In the genomic region with DNA sequence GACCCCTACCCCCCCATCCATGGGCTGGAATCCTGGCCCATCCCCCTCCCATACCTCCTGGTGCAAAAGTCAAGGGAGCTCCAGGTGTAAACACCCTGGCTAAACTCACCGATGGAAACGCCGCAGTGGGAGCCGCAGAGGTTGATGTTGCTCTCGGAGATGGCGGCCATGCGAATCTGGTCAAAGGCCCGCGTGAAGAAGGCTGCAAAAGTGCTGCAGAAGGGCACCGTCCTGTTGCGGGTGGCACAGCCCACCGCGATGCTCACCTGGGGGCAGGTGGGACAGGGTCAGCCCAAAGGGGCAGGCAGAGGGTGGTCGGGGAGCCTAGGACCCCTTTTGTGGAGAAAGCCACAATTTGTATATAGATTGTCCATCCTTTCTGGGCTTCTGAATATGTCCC, we compare ENCODE assay signal across 20 cellular contexts. TPM values are rescaled to one million over a fixed set of nuclear protein-coding genes. Genes with fewer than 3 reads are reported as not detected.
A peak's percentile ranks its signal among the peaks of the same experiment; 100 is the strongest.
DNase-seq lines count a peak whose midpoint lies in the region; ATAC-seq and TF ChIP-seq lines count a peak whose summit lies in the region.
"Had no signal": no experiment of that assay in that cellular context is flagged by ENCODE, and none has a peak within 500 bp of the region (broad histone marks: within the 10 kb centered on the region; RNA-seq: fewer than 3 reads in every experiment).

No MANE protein-coding gene starts in this region.

- no peak overlapping the region for H3K4me3 Mint-ChIP-seq in activated naive CD8-positive, alpha-beta T cell treated with anti-CD3 and anti-CD28 coated beads for 36 hours
- H3K4me3 Mint-ChIP-seq in neural progenitor cell = no peak overlapping the region
- H3K4me3 Mint-ChIP-seq: CD4-positive, alpha-beta memory T cell had no signal

- H3K36me3 Mint-ChIP-seq in activated naive CD8-positive, alpha-beta T cell treated with anti-CD3 and anti-CD28 coated beads for 36 hours = peaks cover 17% of the 10 kb centered on the region
- peaks cover 12% of the 10 kb centered on the region for H3K36me3 Mint-ChIP-seq in neural progenitor cell

- POLR2A ChIA-PET in SK-N-SH (lab: Yijun Ruan, JAX) (no interaction called here), AG04450 (lab: Yijun Ruan, JAX) (no interaction called here)

- H3K4me2 ChIP-seq in SK-N-SH (no peak overlapping the region), neural progenitor cell (no peak overlapping the region)

- TF ChIP-seq RAD21 in SK-N-SH (IDR thresholded peaks at IDR 0.05; ENCODE audit: low read length) = no peak

- H3K9me3 Mint-ChIP-seq in activated naive CD8-positive, alpha-beta T cell treated with anti-CD3 and anti-CD28 coated beads for 36 hours = no peaks in the 10 kb centered on the region
- H3K9me3 Mint-ChIP-seq in neural progenitor cell = no peaks in the 10 kb centered on the region
- H3K9me3 Mint-ChIP-seq: CD4-positive, alpha-beta memory T cell had no signal

- H3K4me3 ChIP-seq in SK-N-SH (ENCODE audit: low read depth in 2 of 2, low read length in 1 of 2) = no peak overlapping the region
- no peak overlapping the region for H3K4me3 ChIP-seq in AG04450 (ENCODE audit: low read depth, low read length)
- no peak overlapping the region for H3K4me3 ChIP-seq in neural progenitor cell
- H3K4me3 ChIP-seq: GM23248 had no signal

- TF ChIP-seq CTCF in SK-N-SH (IDR thresholded peaks at IDR 0.05) = no peak
- TF ChIP-seq CTCF in AG04450 (IDR thresholded peaks at IDR 0.05; ENCODE audit: low read depth, low read length) = no peak
- no peak for TF ChIP-seq CTCF in neural progenitor cell (IDR thresholded peaks at IDR 0.05)

- peaks cover 13% of the 10 kb centered on the region; the same call in 1 of the 2 replicates for H3K79me2 ChIP-seq in SK-N-SH (ENCODE audit: insufficient read depth)
- H3K79me2 ChIP-seq in neural progenitor cell (ENCODE audit: low read depth) = no peaks in the 10 kb centered on the region

- no peaks in the 10 kb centered on the region for H3K9me2 ChIP-seq in SK-N-SH

- H3K4me1 ChIP-seq in SK-N-SH (ENCODE audit: control insufficient read depth in 1 of 2, insufficient read depth in 2 of 2, low read depth in 1 of 2, low read length in 1 of 2) = no peaks in the 10 kb centered on the region
- no peaks in the 10 kb centered on the region for H3K4me1 ChIP-seq in neural progenitor cell
- H3K4me1 ChIP-seq: BE2C had no signal

- H3K4me1 Mint-ChIP-seq in activated naive CD8-positive, alpha-beta T cell treated with anti-CD3 and anti-CD28 coated beads for 36 hours = no peaks in the 10 kb centered on the region
- peaks cover 2% of the 10 kb centered on the region for H3K4me1 Mint-ChIP-seq in neural progenitor cell

- H3K9me3 ChIP-seq in SK-N-SH (no peaks in the 10 kb centered on the region), AG04450 (ENCODE audit: control insufficient read depth, insufficient read depth, low read length) (no peaks in the 10 kb centered on the region), neural progenitor cell (ENCODE audit: low read depth) (no peaks in the 10 kb centered on the region)
- H3K9me3 ChIP-seq: BE2C had no signal

- 98% methylated on average over 9 of the region's 14 CpGs for WGBS in SK-N-SH (ENCODE audit: low lambda C conversion rate)

- H3K9ac ChIP-seq in SK-N-SH (no peak overlapping the region), neural progenitor cell (no peak overlapping the region)
- H3K9ac ChIP-seq: GM23248 had no signal

- TF ChIP-seq EP300 in SK-N-SH (IDR thresholded peaks at IDR 0.05; ENCODE audit: borderline replicate concordance in 1 of 2, low read depth in 1 of 2, low read length in 1 of 2) = no peak

- no peak for ATAC-seq in SK-N-SH treated with all-trans-retinoic acid at 6 μM for 48 hours

- DNase-seq in SK-N-SH (peak; percentile 6), AG04450 (ENCODE audit: low read depth, low spot score) (no peak), neural progenitor cell (ENCODE audit: low spot score) (no peak), substantia nigra (lab: John Stamatoyannopoulos, UW) (no peak), mucosa of gallbladder (ENCODE audit: low spot score) (no peak), SHP77 treated with DMSO at 0.1 percent for 48 hours (lab: John Stamatoyannopoulos, UW) (no peak)
- no peak for DNase-seq in activated naive CD8-positive, alpha-beta T cell treated with anti-CD3 and anti-CD28 coated beads for 36 hours
- DNase-seq: BE2C; Calu3; CD4-positive, alpha-beta memory T cell; GM23248; KBM-7; NCI-H1436 treated with DMSO at 0.1 percent for 48 hours; NCI-H2029 treated with DMSO at 0.1 percent for 48 hours; NCI-H2171 treated with DMSO at 0.1 percent for 48 hours; NCI-H446 treated with DMSO at 0.1 percent for 48 hours; NCI-H748 treated with DMSO at 0.1 percent for 48 hours; RPMI8226 had no signal

- H4K20me1 ChIP-seq in SK-N-SH (ENCODE audit: insufficient read depth) = no peaks in the 10 kb centered on the region
- H4K20me1 ChIP-seq in neural progenitor cell (ENCODE audit: low read depth) = peaks cover 7% of the 10 kb centered on the region

- no peaks in the 10 kb centered on the region for H3K27me3 Mint-ChIP-seq in activated naive CD8-positive, alpha-beta T cell treated with anti-CD3 and anti-CD28 coated beads for 36 hours
- H3K27me3 Mint-ChIP-seq in neural progenitor cell (ENCODE audit: insufficient read depth, low read depth) = peaks cover 5% of the 10 kb centered on the region
- H3K27me3 Mint-ChIP-seq: CD4-positive, alpha-beta memory T cell had no signal

- H3K36me3 ChIP-seq in SK-N-SH (replicated peaks in 1 of 2; ENCODE audit: control insufficient read depth in 1 of 2, insufficient read depth in 2 of 2, low read length in 1 of 2) (peaks cover 57 to 99% of the 10 kb centered on the region in 2 experiments), neural progenitor cell (no peaks in the 10 kb centered on the region)

- no peak overlapping the region for H3K27ac ChIP-seq in SK-N-SH (ENCODE audit: low read depth in 2 of 2, low read length in 1 of 2)
- peak overlapping the region; percentile 11 for H3K27ac ChIP-seq in AG04450 (ENCODE audit: low read depth, low read length)
- H3K27ac ChIP-seq in neural progenitor cell = no peak overlapping the region
- H3K27ac ChIP-seq in substantia nigra (ENCODE audit: low read depth, low read length, poor library complexity, severe bottlenecking) = no peak overlapping the region
- H3K27ac ChIP-seq: 22Rv1, GM23248 had no signal

- CTCF ChIA-PET in SK-N-SH (lab: Yijun Ruan, JAX) = interaction anchor here (1.5 kb wide), 1 partner anchor 8 kb away, joined by 4 read pairs; no protein-coding TSS in a partner anchor
- CTCF ChIA-PET in AG04450 (lab: Charles Lee) = interaction anchor here (2.2 kb wide), 1 partner anchor 9 kb away, joined by 9 read pairs; no protein-coding TSS in a partner anchor

- peak overlapping the region; percentile 48 for H3K27ac Mint-ChIP-seq in activated naive CD8-positive, alpha-beta T cell treated with anti-CD3 and anti-CD28 coated beads for 36 hours
- peak overlapping the region; percentile 60 for H3K27ac Mint-ChIP-seq in neural progenitor cell

- H3F3A ChIP-seq in SK-N-SH (replicated peaks; ENCODE audit: insufficient read depth) = no peaks in the 10 kb centered on the region
- H3F3A ChIP-seq in neural progenitor cell (ENCODE audit: low read depth) = no peaks in the 10 kb centered on the region

- H3K27me3 ChIP-seq in SK-N-SH (ENCODE audit: insufficient read depth) (no peaks in the 10 kb centered on the region), AG04450 (ENCODE audit: control insufficient read depth, insufficient read depth, low read length) (no peaks in the 10 kb centered on the region), neural progenitor cell (no peaks in the 10 kb centered on the region)
- H3K27me3 ChIP-seq: BE2C had no signal

- H2AFZ ChIP-seq in SK-N-SH (ENCODE audit: low read depth) (no peak overlapping the region), neural progenitor cell (replicated peaks) (no peak overlapping the region)
- H2AFZ ChIP-seq: GM23248 had no signal

TF ChIP-seq in SK-N-SH, 30 proteins besides CTCF, POLR2A, EP300 and RAD21 (continues in another document):
- TF ChIP-seq NRF1 (IDR thresholded peaks at IDR 0.05; ENCODE audit: low read depth, low read length) = no peak
- TF ChIP-seq, protein P1, sequence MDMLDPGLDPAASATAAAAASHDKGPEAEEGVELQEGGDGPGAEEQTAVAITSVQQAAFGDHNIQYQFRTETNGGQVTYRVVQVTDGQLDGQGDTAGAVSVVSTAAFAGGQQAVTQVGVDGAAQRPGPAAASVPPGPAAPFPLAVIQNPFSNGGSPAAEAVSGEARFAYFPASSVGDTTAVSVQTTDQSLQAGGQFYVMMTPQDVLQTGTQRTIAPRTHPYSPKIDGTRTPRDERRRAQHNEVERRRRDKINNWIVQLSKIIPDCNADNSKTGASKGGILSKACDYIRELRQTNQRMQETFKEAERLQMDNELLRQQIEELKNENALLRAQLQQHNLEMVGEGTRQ (IDR thresholded peaks at IDR 0.05; ENCODE audit: borderline replicate concordance, low read depth, low read length) = no peak
- no peak for TF ChIP-seq YY1 (IDR thresholded peaks at IDR 0.05; ENCODE audit: low read depth)

TF ChIP-seq in SK-N-SH treated with all-trans-retinoic acid at 6 μM for 48 hours, 23 proteins besides CTCF, POLR2A, EP300 and RAD21 (continues in another document):
- TF ChIP-seq TCF4 (CRISPR knock-in tag; IDR thresholded peaks at IDR 0.05; ENCODE audit: borderline replicate concordance) (no peak), RARB (CRISPR knock-in tag; IDR thresholded peaks at IDR 0.05) (no peak), ZC3H10 (CRISPR knock-in tag; IDR thresholded peaks at IDR 0.05) (no peak), BACH2 (CRISPR knock-in tag; IDR thresholded peaks at IDR 0.05; ENCODE audit: borderline replicate concordance) (no peak), TOX (CRISPR knock-in tag; IDR thresholded peaks at IDR 0.05; ENCODE audit: borderline replicate concordance) (no peak)
- TF ChIP-seq, protein P2, sequence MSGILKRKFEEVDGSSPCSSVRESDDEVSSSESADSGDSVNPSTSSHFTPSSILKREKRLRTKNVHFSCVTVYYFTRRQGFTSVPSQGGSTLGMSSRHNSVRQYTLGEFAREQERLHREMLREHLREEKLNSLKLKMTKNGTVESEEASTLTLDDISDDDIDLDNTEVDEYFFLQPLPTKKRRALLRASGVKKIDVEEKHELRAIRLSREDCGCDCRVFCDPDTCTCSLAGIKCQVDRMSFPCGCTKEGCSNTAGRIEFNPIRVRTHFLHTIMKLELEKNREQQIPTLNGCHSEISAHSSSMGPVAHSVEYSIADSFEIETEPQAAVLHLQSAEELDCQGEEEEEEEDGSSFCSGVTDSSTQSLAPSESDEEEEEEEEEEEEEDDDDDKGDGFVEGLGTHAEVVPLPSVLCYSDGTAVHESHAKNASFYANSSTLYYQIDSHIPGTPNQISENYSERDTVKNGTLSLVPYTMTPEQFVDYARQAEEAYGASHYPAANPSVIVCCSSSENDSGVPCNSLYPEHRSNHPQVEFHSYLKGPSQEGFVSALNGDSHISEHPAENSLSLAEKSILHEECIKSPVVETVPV (CRISPR knock-in tag; IDR thresholded peaks at IDR 0.05) = no peak

RNA-seq across cellular contexts. Expression of a gene that starts 26.7 kb away (rescaled TPM):
- polyA plus RNA-seq in SK-N-SH (2012; rRNA removed) (119 and 144 TPM in 2 replicates), AG04450 (2011; rRNA removed) (220 and 319 TPM in 2 replicates)
- 70.5 and 99.2 TPM in 2 replicates for polyA plus RNA-seq in SK-N-SH (2012; cell fraction: cytosol; rRNA removed)
- 178 and 225 TPM in 2 replicates for polyA plus RNA-seq in SK-N-SH (2012; cell fraction: nucleus; rRNA removed)
- 238 and 315 TPM in 2 replicates for polyA minus RNA-seq in AG04450 (2011; rRNA and poly(A)+ RNA removed)
- 100 to 1,000 TPM; 285 to 287 TPM for total RNA-seq in activated naive CD8-positive, alpha-beta T cell treated with anti-CD3 and anti-CD28 coated beads for 36 hours
- total RNA-seq in neural progenitor cell (ENCODE audit: low replicate concordance) (292 and 555 TPM in 2 replicates), mucosa of gallbladder (396 TPM)
